In genomic region chr6:79684821-79685220, GRCh38 we compare ENCODE assay signal across 17 cellular contexts.
"Had no signal": no experiment of that assay in that cellular context is flagged by ENCODE, and none has a peak within 500 bp of the region (broad histone marks: within the 10 kb centered on the region; RNA-seq: fewer than 3 reads in every experiment).

No MANE protein-coding gene starts in this region.

- DNase-seq: activated CD4-positive, alpha-beta memory T cell treated with anti-CD3 and anti-CD28 coated beads for 36 hours; activated T-cell treated with anti-CD3 and anti-CD28 coated beads, Interleukin-2, amount 50 U/mL, for 72 hours; central memory CD4-positive, alpha-beta T cell; effector memory CD4-positive, alpha-beta T cell; hypothalamus; left cardiac atrium; naive thymus-derived CD8-positive, alpha-beta T cell; posterior cingulate gyrus; small intestine; stomach; T-helper 1 cell had no signal

- H3K27me3 ChIP-seq: neutrophil, right atrium auricular region, stomach, tibial nerve had no signal

- H3K36me3 Mint-ChIP-seq: activated CD4-positive, alpha-beta memory T cell treated with anti-CD3 and anti-CD28 coated beads for 36 hours had no signal

- H3K4me3 ChIP-seq: coronary artery, right atrium auricular region, stomach, tibial nerve had no signal

- H3K27ac Mint-ChIP-seq: activated CD4-positive, alpha-beta memory T cell treated with anti-CD3 and anti-CD28 coated beads for 36 hours; activated T-cell treated with anti-CD3 and anti-CD28 coated beads, Interleukin-2, amount 50 U/mL, for 72 hours had no signal

- H3K9me3 Mint-ChIP-seq: activated T-cell treated with anti-CD3 and anti-CD28 coated beads, Interleukin-2, amount 50 U/mL, for 72 hours had no signal

- H3K36me3 ChIP-seq: neutrophil, right atrium auricular region had no signal

- H3K4me3 Mint-ChIP-seq: activated CD4-positive, alpha-beta memory T cell treated with anti-CD3 and anti-CD28 coated beads for 36 hours; activated T-cell treated with anti-CD3 and anti-CD28 coated beads, Interleukin-2, amount 50 U/mL, for 72 hours; naive thymus-derived CD8-positive, alpha-beta T cell had no signal

- H3K9me3 ChIP-seq: neutrophil, right atrium auricular region, stomach, tibial nerve had no signal

- H3K27ac ChIP-seq: coronary artery, epithelial cell of prostate, neutrophil, right atrium auricular region, tibial nerve, VCaP had no signal

- H3K27me3 Mint-ChIP-seq: activated CD4-positive, alpha-beta memory T cell treated with anti-CD3 and anti-CD28 coated beads for 36 hours; naive thymus-derived CD8-positive, alpha-beta T cell had no signal
